Comparison of ENCODE assay signal across 17 cellular contexts in the genomic region with DNA sequence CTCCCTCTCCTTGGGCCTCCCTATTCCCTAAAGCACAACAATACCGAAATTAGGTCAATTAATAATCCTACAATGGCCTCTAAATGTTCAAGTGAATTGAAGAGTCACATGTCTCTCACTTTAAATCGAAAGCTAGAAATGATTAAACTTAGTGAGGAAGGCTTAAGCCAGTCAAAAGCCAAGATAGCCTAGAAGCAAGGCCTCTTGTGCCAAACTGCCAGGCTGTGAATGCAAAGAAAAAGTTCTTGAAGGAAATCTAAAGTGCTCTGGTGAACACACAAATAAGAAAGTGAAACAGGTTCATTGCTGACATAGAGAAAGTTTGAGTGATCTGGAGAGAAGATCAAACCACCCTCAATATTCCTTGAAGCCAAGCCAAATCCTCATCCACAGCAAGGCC.
"Had no signal": no experiment of that assay in that cellular context is flagged by ENCODE, and none has a peak within 500 bp of the region (broad histone marks: within the 10 kb centered on the region; RNA-seq: fewer than 3 reads in every experiment).

No MANE protein-coding gene starts in this region.

- FAIRE-seq: kidney, pancreas had no signal

- H3K4me3 Mint-ChIP-seq: activated naive CD4-positive, alpha-beta T cell treated with anti-CD3 and anti-CD28 coated beads, Interleukin-2, amount 50 U/mL, for 24 hours; brain; naive thymus-derived CD8-positive, alpha-beta T cell had no signal

- H3K27ac Mint-ChIP-seq: activated naive CD4-positive, alpha-beta T cell treated with anti-CD3 and anti-CD28 coated beads, Interleukin-2, amount 50 U/mL, for 24 hours; naive thymus-derived CD8-positive, alpha-beta T cell had no signal

- H3K4me1 Mint-ChIP-seq: brain had no signal

- DNase-seq: activated CD4-positive, CD25-positive, alpha-beta regulatory T cell treated with anti-CD3 and anti-CD28 coated beads, Interleukin-2, amount 50 U/mL, for 72 hours; activated CD8-positive, alpha-beta memory T cell treated with anti-CD3 and anti-CD28 coated beads for 24 hours; activated effector memory CD4-positive, alpha-beta T cell treated with anti-CD3 and anti-CD28 coated beads, Interleukin-2, amount 50 U/mL, for 16 hours; anterior cingulate cortex; dermis blood vessel endothelial cell; effector CD8-positive, alpha-beta T cell; foreskin keratinocyte; naive thymus-derived CD8-positive, alpha-beta T cell; pancreas; stimulated activated CD4-positive, alpha-beta T cell treated with anti-CD3 and anti-CD28 coated beads, Interleukin-4, amount 100 ng/mL, for 24 hours; stimulated activated naive CD8-positive, alpha-beta T cell treated with anti-CD3 and anti-CD28 coated beads, Interleukin-15, Interleukin-2, amounts not matched to agents 100 U/mL and 50 U/mL, for 24 hours; thyroid gland; WERI-Rb-1 had no signal

- H3K27me3 Mint-ChIP-seq: activated naive CD4-positive, alpha-beta T cell treated with anti-CD3 and anti-CD28 coated beads, Interleukin-2, amount 50 U/mL, for 24 hours; naive thymus-derived CD8-positive, alpha-beta T cell had no signal

- ATAC-seq: foreskin keratinocyte; naive thymus-derived CD8-positive, alpha-beta T cell; right cardiac atrium; stimulated activated naive CD8-positive, alpha-beta T cell treated with anti-CD3 and anti-CD28 coated beads, Interleukin-15, Interleukin-2, amounts not matched to agents 100 U/mL and 50 U/mL, for 24 hours had no signal
